1 cellular context compared by ENCODE assay signal in the genomic region with DNA sequence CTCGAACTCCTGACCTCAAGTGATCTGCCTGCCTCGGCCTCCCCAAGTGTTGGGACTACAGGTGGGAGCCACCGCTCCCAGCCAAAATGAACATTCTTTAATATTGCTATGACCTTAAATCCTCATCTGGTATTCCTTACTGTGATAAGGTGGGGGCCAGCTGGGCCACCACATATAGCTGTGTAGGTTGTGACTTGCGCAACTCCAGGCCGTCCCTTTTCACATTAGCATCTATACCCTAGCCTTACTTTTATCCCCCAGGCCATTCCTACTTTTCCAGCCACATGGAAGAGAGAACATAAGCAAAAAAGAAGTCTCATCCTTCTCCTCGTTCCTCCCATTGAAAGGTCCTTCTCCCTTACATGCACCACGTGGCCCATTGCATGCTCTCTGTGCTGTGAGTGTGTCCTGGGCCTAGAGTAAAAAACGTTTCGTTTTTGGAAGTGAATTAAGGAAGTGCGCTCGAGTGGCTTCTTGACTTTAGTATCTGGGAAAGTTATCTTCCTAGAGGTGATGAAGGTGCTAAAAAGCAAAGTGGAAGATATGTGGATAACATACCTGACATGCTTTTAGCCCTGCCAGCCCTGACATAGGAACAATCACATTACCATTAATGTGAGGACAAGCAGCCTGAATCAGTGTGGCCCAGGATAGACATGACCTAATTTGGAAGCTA.
TF ChIP-seq lines count a peak whose summit lies in the region.

No MANE protein-coding gene starts in this region.

TF ChIP-seq in GM23338, 12 proteins besides CTCF, POLR2A, EP300 and RAD21:
- TF ChIP-seq ZNF331 (CRISPR knock-in tag; IDR thresholded peaks at IDR 0.05; ENCODE audit: low read depth) (no peak), STAT1 (IDR thresholded peaks at IDR 0.05; ENCODE audit: unreplicated experiment) (no peak), POLR2AphosphoS5 (IDR thresholded peaks at IDR 0.05; ENCODE audit: low read depth) (no peak), NANOG (IDR thresholded peaks at IDR 0.05; ENCODE audit: borderline replicate concordance) (no peak), JUNB (IDR thresholded peaks at IDR 0.05; ENCODE audit: unreplicated experiment) (no peak), EZH2phosphoT487 (IDR thresholded peaks at IDR 0.05; ENCODE audit: unreplicated experiment) (no peak), ZNF114 (CRISPR knock-in tag; IDR thresholded peaks at IDR 0.05) (no peak), EZH2 (IDR thresholded peaks at IDR 0.05; ENCODE audit: low read depth, unreplicated experiment) (no peak), CREB1 (CRISPR knock-in tag; IDR thresholded peaks at IDR 0.05; ENCODE audit: low read depth) (no peak)
- TF ChIP-seq, protein P1, sequence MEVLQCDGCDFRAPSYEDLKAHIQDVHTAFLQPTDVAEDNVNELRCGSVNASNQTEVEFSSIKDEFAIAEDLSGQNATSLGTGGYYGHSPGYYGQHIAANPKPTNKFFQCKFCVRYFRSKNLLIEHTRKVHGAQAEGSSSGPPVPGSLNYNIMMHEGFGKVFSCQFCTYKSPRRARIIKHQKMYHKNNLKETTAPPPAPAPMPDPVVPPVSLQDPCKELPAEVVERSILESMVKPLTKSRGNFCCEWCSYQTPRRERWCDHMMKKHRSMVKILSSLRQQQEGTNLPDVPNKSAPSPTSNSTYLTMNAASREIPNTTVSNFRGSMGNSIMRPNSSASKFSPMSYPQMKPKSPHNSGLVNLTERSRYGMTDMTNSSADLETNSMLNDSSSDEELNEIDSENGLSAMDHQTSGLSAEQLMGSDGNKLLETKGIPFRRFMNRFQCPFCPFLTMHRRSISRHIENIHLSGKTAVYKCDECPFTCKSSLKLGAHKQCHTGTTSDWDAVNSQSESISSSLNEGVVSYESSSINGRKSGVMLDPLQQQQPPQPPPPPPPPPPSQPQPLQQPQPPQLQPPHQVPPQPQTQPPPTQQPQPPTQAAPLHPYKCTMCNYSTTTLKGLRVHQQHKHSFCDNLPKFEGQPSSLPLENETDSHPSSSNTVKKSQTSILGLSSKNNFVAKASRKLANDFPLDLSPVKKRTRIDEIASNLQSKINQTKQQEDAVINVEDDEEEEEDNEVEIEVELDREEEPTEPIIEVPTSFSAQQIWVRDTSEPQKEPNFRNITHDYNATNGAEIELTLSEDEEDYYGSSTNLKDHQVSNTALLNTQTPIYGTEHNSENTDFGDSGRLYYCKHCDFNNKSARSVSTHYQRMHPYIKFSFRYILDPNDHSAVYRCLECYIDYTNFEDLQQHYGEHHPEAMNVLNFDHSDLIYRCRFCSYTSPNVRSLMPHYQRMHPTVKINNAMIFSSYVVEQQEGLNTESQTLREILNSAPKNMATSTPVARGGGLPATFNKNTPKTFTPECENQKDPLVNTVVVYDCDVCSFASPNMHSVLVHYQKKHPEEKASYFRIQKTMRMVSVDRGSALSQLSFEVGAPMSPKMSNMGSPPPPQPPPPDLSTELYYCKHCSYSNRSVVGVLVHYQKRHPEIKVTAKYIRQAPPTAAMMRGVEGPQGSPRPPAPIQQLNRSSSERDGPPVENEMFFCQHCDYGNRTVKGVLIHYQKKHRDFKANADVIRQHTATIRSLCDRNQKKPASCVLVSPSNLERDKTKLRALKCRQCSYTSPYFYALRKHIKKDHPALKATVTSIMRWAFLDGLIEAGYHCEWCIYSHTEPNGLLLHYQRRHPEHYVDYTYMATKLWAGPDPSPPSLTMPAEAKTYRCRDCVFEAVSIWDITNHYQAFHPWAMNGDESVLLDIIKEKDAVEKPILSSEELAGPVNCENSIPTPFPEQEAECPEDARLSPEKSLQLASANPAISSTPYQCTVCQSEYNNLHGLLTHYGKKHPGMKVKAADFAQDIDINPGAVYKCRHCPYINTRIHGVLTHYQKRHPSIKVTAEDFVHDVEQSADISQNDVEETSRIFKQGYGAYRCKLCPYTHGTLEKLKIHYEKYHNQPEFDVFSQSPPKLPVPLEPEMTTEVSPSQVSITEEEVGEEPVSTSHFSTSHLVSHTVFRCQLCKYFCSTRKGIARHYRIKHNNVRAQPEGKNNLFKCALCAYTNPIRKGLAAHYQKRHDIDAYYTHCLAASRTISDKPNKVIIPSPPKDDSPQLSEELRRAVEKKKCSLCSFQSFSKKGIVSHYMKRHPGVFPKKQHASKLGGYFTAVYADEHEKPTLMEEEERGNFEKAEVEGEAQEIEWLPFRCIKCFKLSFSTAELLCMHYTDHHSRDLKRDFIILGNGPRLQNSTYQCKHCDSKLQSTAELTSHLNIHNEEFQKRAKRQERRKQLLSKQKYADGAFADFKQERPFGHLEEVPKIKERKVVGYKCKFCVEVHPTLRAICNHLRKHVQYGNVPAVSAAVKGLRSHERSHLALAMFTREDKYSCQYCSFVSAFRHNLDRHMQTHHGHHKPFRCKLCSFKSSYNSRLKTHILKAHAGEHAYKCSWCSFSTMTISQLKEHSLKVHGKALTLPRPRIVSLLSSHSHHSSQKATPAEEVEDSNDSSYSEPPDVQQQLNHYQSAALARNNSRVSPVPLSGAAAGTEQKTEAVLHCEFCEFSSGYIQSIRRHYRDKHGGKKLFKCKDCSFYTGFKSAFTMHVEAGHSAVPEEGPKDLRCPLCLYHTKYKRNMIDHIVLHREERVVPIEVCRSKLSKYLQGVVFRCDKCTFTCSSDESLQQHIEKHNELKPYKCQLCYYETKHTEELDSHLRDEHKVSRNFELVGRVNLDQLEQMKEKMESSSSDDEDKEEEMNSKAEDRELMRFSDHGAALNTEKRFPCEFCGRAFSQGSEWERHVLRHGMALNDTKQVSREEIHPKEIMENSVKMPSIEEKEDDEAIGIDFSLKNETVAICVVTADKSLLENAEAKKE (CRISPR knock-in tag; IDR thresholded peaks at IDR 0.05): no peak
- TF ChIP-seq, protein P2, sequence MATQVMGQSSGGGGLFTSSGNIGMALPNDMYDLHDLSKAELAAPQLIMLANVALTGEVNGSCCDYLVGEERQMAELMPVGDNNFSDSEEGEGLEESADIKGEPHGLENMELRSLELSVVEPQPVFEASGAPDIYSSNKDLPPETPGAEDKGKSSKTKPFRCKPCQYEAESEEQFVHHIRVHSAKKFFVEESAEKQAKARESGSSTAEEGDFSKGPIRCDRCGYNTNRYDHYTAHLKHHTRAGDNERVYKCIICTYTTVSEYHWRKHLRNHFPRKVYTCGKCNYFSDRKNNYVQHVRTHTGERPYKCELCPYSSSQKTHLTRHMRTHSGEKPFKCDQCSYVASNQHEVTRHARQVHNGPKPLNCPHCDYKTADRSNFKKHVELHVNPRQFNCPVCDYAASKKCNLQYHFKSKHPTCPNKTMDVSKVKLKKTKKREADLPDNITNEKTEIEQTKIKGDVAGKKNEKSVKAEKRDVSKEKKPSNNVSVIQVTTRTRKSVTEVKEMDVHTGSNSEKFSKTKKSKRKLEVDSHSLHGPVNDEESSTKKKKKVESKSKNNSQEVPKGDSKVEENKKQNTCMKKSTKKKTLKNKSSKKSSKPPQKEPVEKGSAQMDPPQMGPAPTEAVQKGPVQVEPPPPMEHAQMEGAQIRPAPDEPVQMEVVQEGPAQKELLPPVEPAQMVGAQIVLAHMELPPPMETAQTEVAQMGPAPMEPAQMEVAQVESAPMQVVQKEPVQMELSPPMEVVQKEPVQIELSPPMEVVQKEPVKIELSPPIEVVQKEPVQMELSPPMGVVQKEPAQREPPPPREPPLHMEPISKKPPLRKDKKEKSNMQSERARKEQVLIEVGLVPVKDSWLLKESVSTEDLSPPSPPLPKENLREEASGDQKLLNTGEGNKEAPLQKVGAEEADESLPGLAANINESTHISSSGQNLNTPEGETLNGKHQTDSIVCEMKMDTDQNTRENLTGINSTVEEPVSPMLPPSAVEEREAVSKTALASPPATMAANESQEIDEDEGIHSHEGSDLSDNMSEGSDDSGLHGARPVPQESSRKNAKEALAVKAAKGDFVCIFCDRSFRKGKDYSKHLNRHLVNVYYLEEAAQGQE (IDR thresholded peaks at IDR 0.05; ENCODE audit: unreplicated experiment): no peak
- TF ChIP-seq, protein P3, sequence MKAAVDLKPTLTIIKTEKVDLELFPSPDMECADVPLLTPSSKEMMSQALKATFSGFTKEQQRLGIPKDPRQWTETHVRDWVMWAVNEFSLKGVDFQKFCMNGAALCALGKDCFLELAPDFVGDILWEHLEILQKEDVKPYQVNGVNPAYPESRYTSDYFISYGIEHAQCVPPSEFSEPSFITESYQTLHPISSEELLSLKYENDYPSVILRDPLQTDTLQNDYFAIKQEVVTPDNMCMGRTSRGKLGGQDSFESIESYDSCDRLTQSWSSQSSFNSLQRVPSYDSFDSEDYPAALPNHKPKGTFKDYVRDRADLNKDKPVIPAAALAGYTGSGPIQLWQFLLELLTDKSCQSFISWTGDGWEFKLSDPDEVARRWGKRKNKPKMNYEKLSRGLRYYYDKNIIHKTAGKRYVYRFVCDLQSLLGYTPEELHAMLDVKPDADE (IDR thresholded peaks at IDR 0.05): no peak
